In the genomic region with DNA sequence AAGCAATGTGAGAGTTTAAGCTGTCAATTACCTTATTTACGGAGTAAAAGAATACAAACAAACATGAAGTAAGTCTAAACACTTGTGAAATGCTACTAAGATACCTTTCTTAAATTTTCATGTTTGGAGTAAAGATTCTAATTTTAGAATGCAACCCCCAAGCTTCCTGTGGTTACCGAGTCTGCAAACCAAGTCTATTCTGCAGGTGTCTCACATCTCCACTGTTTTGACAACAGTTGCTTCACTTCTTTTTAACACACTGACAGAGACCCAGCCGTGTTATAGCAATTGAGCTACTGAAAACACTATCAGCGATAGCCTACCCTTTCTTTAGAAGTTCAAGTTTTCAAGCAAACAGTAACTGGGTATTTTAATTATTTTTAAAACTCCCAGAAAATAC, we compare ENCODE assay signal across 10 cellular contexts.
DNase-seq lines count a peak whose midpoint lies in the region; ATAC-seq and TF ChIP-seq lines count a peak whose summit lies in the region.
"Had no signal": no experiment of that assay in that cellular context is flagged by ENCODE, and none has a peak within 500 bp of the region (broad histone marks: within the 10 kb centered on the region; RNA-seq: fewer than 3 reads in every experiment).

No MANE protein-coding gene starts in this region.

- no peak for TF ChIP-seq CTCF in endothelial cell (IDR thresholded peaks at IDR 0.05; ENCODE audit: unreplicated experiment)

- DNase-seq in left ventricle myocardium superior (no peak), Right ventricle myocardium inferior (ENCODE audit: missing footprints) (no peak), CD1c-positive myeloid dendritic cell (ENCODE audit: extremely low spot score) (no peak), endothelial cell (ENCODE audit: low spot score) (no peak), C1 segment of cervical spinal cord (lab: John Stamatoyannopoulos, UW) (no peak), NCI-H187 (lab: John Stamatoyannopoulos, UW) (no peak)
- DNase-seq: activated CD8-positive, alpha-beta memory T cell treated with anti-CD3 and anti-CD28 coated beads, Interleukin-2, amount 10 ng/mL, durations not matched to agents 7 days and 5 days; foreskin keratinocyte had no signal

- intact Hi-C loops in left ventricle myocardium superior (cut with micrococcal nuclease): no loop called here
- intact Hi-C loops in Right ventricle myocardium inferior (cut with DNase I): no loop called here

- no peaks in the 10 kb centered on the region for H3K36me3 Mint-ChIP-seq in endothelial cell (ENCODE audit: low read depth, unreplicated experiment)
- H3K36me3 Mint-ChIP-seq: activated CD8-positive, alpha-beta memory T cell treated with anti-CD3 and anti-CD28 coated beads, Interleukin-2, amount 10 ng/mL, durations not matched to agents 7 days and 5 days had no signal

- no peak overlapping the region for H3K27ac Mint-ChIP-seq in endothelial cell (ENCODE audit: unreplicated experiment)
- H3K27ac Mint-ChIP-seq: activated CD8-positive, alpha-beta memory T cell treated with anti-CD3 and anti-CD28 coated beads, Interleukin-2, amount 10 ng/mL, durations not matched to agents 7 days and 5 days had no signal

- H3K4me3 Mint-ChIP-seq in endothelial cell (ENCODE audit: unreplicated experiment): no peak overlapping the region
- H3K4me3 Mint-ChIP-seq: activated CD8-positive, alpha-beta memory T cell treated with anti-CD3 and anti-CD28 coated beads, Interleukin-2, amount 10 ng/mL, durations not matched to agents 7 days and 5 days had no signal

- peak; percentile 41 for ATAC-seq in left ventricle myocardium superior
- ATAC-seq in Right ventricle myocardium inferior: no peak
- peak; percentile 95 for ATAC-seq in GM21825 (IDR thresholded peaks at IDR 0.05; ENCODE audit: unreplicated experiment)
- peak; percentile 97 for ATAC-seq in HG03520 (IDR thresholded peaks at IDR 0.05; ENCODE audit: unreplicated experiment)
- ATAC-seq: activated CD8-positive, alpha-beta memory T cell treated with anti-CD3 and anti-CD28 coated beads, Interleukin-2, amount 10 ng/mL, durations not matched to agents 7 days and 5 days; foreskin keratinocyte had no signal

- peaks cover 2% of the 10 kb centered on the region for H3K4me1 Mint-ChIP-seq in endothelial cell (ENCODE audit: unreplicated experiment)
- H3K4me1 Mint-ChIP-seq: activated CD8-positive, alpha-beta memory T cell treated with anti-CD3 and anti-CD28 coated beads, Interleukin-2, amount 10 ng/mL, durations not matched to agents 7 days and 5 days had no signal

- no peaks in the 10 kb centered on the region for H3K27me3 Mint-ChIP-seq in endothelial cell (ENCODE audit: unreplicated experiment)
- H3K27me3 Mint-ChIP-seq: activated CD8-positive, alpha-beta memory T cell treated with anti-CD3 and anti-CD28 coated beads, Interleukin-2, amount 10 ng/mL, durations not matched to agents 7 days and 5 days had no signal

- no peaks in the 10 kb centered on the region for H3K9me3 Mint-ChIP-seq in endothelial cell (ENCODE audit: unreplicated experiment)
